Comparison of ENCODE assay signal across 14 cellular contexts in genomic region chr3:164533275-164533674, GRCh38.
DNase-seq lines count a peak whose midpoint lies in the region; ATAC-seq and TF ChIP-seq lines count a peak whose summit lies in the region.
"Had no signal": no experiment of that assay in that cellular context is flagged by ENCODE, and none has a peak within 500 bp of the region (broad histone marks: within the 10 kb centered on the region; RNA-seq: fewer than 3 reads in every experiment).

No MANE protein-coding gene starts in this region.

- no peaks in the 10 kb centered on the region for H3K9me3 Mint-ChIP-seq in endothelial cell (ENCODE audit: unreplicated experiment)

- H3K4me2 ChIP-seq in PC-3 (ENCODE audit: low read length) = no peak overlapping the region

- no peaks in the 10 kb centered on the region for H3K36me3 ChIP-seq in PC-3 (ENCODE audit: low read depth, low read length)
- no peaks in the 10 kb centered on the region for H3K36me3 ChIP-seq in upper lobe of right lung
- H3K36me3 ChIP-seq: SJCRH30 had no signal

- 0 out of 2 replicates have a peak, but pooled peaks cover 2% of the 10 kb centered on the region for H3K9me2 ChIP-seq in PC-3 (replicated peaks; ENCODE audit: low read length)

- no peak overlapping the region for H3K27ac Mint-ChIP-seq in endothelial cell (ENCODE audit: unreplicated experiment)
- H3K27ac Mint-ChIP-seq: CD8-positive, alpha-beta memory T cell; IgD-negative memory B cell had no signal

- H2AFZ ChIP-seq in PC-3 (ENCODE audit: low read length) = no peak overlapping the region

- ATAC-seq in PC-3 (peak; percentile 96), upper lobe of right lung (no peak), GM21576 (IDR thresholded peaks at IDR 0.05; ENCODE audit: unreplicated experiment) (no peak)
- ATAC-seq: HCT116 had no signal

- H3K27me3 Mint-ChIP-seq in endothelial cell (ENCODE audit: unreplicated experiment) = no peaks in the 10 kb centered on the region
- H3K27me3 Mint-ChIP-seq: CD8-positive, alpha-beta memory T cell; IgD-negative memory B cell had no signal

- H3K4me3 Mint-ChIP-seq in endothelial cell (ENCODE audit: unreplicated experiment) = no peak overlapping the region
- H3K4me3 Mint-ChIP-seq: CD8-positive, alpha-beta memory T cell; IgD-negative memory B cell had no signal

- H3K9me3 ChIP-seq in PC-3 (ENCODE audit: low read length) = no peaks in the 10 kb centered on the region
- H3K9me3 ChIP-seq in upper lobe of right lung = no peaks in the 10 kb centered on the region
- H3K9me3 ChIP-seq: SJCRH30 had no signal

- CTCF ChIA-PET in PC-3 (lab: Charles Lee) = interaction anchor here (0.5 kb wide), 1 partner anchor 34 kb away, joined by 3 read pairs; no protein-coding TSS in a partner anchor

- H3K4me3 ChIP-seq in PC-3 (ENCODE audit: low read length) (no peak overlapping the region), upper lobe of right lung (no peak overlapping the region)
- H3K4me3 ChIP-seq: SJCRH30 had no signal

- TF ChIP-seq CTCF in PC-3 (conservative IDR thresholded peaks at IDR 0.05; ENCODE audit: low read depth, low read length) (no peak), endothelial cell (IDR thresholded peaks at IDR 0.05; ENCODE audit: unreplicated experiment) (no peak), upper lobe of right lung (IDR thresholded peaks at IDR 0.05) (no peak)

- H3K36me3 Mint-ChIP-seq in endothelial cell (ENCODE audit: low read depth, unreplicated experiment) = no peaks in the 10 kb centered on the region
- H3K36me3 Mint-ChIP-seq: CD8-positive, alpha-beta memory T cell; IgD-negative memory B cell had no signal

- intact Hi-C loops in PC-3 (cut with micrococcal nuclease) = loop anchor here (1.0 to 10.0 kb wide), 2 partner anchors 53 to 228 kb away; no protein-coding TSS in a partner anchor
- intact Hi-C loops in upper lobe of right lung (cut with DNase I) = no loop called here

- POLR2A ChIA-PET in PC-3 (lab: Charles Lee; ENCODE audit: unreplicated experiment) = no interaction called here

- no peaks in the 10 kb centered on the region for H3F3A ChIP-seq in PC-3 (ENCODE audit: low read length, unreplicated experiment)

- H3K79me2 ChIP-seq in PC-3 (ENCODE audit: low read length) = no peaks in the 10 kb centered on the region

- DNase-seq in ELR (ENCODE audit: low read depth) (peak; percentile 17), NCI-H1417 (lab: John Stamatoyannopoulos, UW) (peak in 2 of 3 experiments; percentile 59 to 91), NCI-H2081 treated with DMSO at 0.1 percent for 48 hours (lab: John Stamatoyannopoulos, UW) (peak; percentile 83), PC-3 (peak; percentile 73), endothelial cell (ENCODE audit: low spot score) (no peak), Kasumi-1 (lab: John Stamatoyannopoulos, UW) (no peak), upper lobe of right lung (no peak)
- DNase-seq: CD8-positive, alpha-beta memory T cell; DMS 273 treated with DMSO at 0.1 percent for 48 hours; NCI-H2227 treated with DMSO at 0.1 percent for 48 hours; SJCRH30 had no signal

- BruUV-seq in PC-3 (replicated peaks; lab: Mats Ljungman, UMichigan) = no TSS peak

- H3K9ac ChIP-seq in PC-3 (ENCODE audit: low read length) = no peak overlapping the region

- H4K20me1 ChIP-seq in PC-3 (ENCODE audit: low read length) = no peaks in the 10 kb centered on the region

- peaks cover 3% of the 10 kb centered on the region for H3K4me1 Mint-ChIP-seq in endothelial cell (ENCODE audit: unreplicated experiment)
- H3K4me1 Mint-ChIP-seq: CD8-positive, alpha-beta memory T cell; IgD-negative memory B cell had no signal

- H3K27me3 ChIP-seq in PC-3 (ENCODE audit: low read length) (no peaks in the 10 kb centered on the region), upper lobe of right lung (no peaks in the 10 kb centered on the region)
- H3K27me3 ChIP-seq: SJCRH30 had no signal

- H3K27ac ChIP-seq in PC-3 (ENCODE audit: low read length) (no peak overlapping the region), upper lobe of right lung (no peak overlapping the region)
- H3K27ac ChIP-seq: SJCRH30 had no signal

- H3K4me1 ChIP-seq in PC-3 (ENCODE audit: insufficient read depth, low read length) (peaks cover 25% of the 10 kb centered on the region; the same call in 1 of the 2 replicates), upper lobe of right lung (no peaks in the 10 kb centered on the region)
- H3K4me1 ChIP-seq: SJCRH30 had no signal

Comparison
In these comparisons a context has a peak if more than half of its experiments do, and no peak if none do; other contexts are left out.
1. DNase-seq: peak in ELR (single experiment), NCI-H1417 (2 of 3), NCI-H2081 treated with DMSO at 0.1 percent for 48 hours (single experiment) and PC-3 (single experiment); none in endothelial cell (single experiment), Kasumi-1 (0 of 2) and upper lobe of right lung (single experiment).